Comparison of ENCODE assay signal across 9 cellular contexts in genomic region chr16:84650062-84650991, GRCh38. TPM values are rescaled to one million over a fixed set of nuclear protein-coding genes. Genes with fewer than 3 reads are reported as not detected.
DNase-seq lines count a peak whose midpoint lies in the region; ATAC-seq and TF ChIP-seq lines count a peak whose summit lies in the region.
"Had no signal": no experiment of that assay in that cellular context is flagged by ENCODE, and none has a peak within 500 bp of the region (broad histone marks: within the 10 kb centered on the region; RNA-seq: fewer than 3 reads in every experiment).

No MANE protein-coding gene starts in this region.

- intact Hi-C loops in Caco-2 (cut with micrococcal nuclease; ENCODE audit: unreplicated experiment) (no loop called here), Right ventricle myocardium superior (cut with DNase I) (no loop called here)

- H3K27me3 ChIP-seq in Caco-2 (replicated peaks; ENCODE audit: control insufficient read depth, insufficient read depth, low read length) = no peaks in the 10 kb centered on the region

- peaks cover 14% of the 10 kb centered on the region; the same call in 1 of the 2 replicates for H3K4me1 ChIP-seq in Caco-2

- no peaks in the 10 kb centered on the region for H3K9me3 ChIP-seq in Caco-2

- TF ChIP-seq CTCF in Caco-2 (IDR thresholded peaks at IDR 0.05; ENCODE audit: insufficient read depth in 1 of 2, low read depth in 1 of 2, low read length in 1 of 2, severe bottlenecking in 1 of 2, unreplicated experiment in 1 of 2) (no peak), neural crest cell (conservative IDR thresholded peaks at IDR 0.05) (no peak)

- H3K36me3 Mint-ChIP-seq in Caco-2 (ENCODE audit: insufficient read depth, unreplicated experiment) (peaks cover 36% of the 10 kb centered on the region), neural crest cell (ENCODE audit: low read depth) (no peaks in the 10 kb centered on the region)
- peaks cover 48% of the 10 kb centered on the region for H3K36me3 Mint-ChIP-seq in effector memory CD8-positive, alpha-beta T cell (ENCODE audit: insufficient read depth)

- H3K4me1 Mint-ChIP-seq in Caco-2 (ENCODE audit: low read depth, unreplicated experiment) (peaks cover 12% of the 10 kb centered on the region), neural crest cell (peaks cover 16% of the 10 kb centered on the region)
- peaks cover 34 to 35% of the 10 kb centered on the region in 2 donors for H3K4me1 Mint-ChIP-seq in effector memory CD8-positive, alpha-beta T cell (ENCODE audit: low read depth in 2 of 2)

- TSS peak; percentile 24 for BruUV-seq in Caco-2 (replicated peaks; lab: Mats Ljungman, UMichigan)

- ATAC-seq in effector memory CD8-positive, alpha-beta T cell (replicated peaks) = no peak
- ATAC-seq in GM21619 (IDR thresholded peaks at IDR 0.05; ENCODE audit: unreplicated experiment) (no peak), HG02840 (IDR thresholded peaks at IDR 0.05; ENCODE audit: low FRiP score, unreplicated experiment) (no peak), Right ventricle myocardium superior (ENCODE audit: poor library complexity) (no peak)

- H3K27me3 Mint-ChIP-seq in Caco-2 (ENCODE audit: insufficient read depth, unreplicated experiment) (peaks cover 2% of the 10 kb centered on the region), neural crest cell (ENCODE audit: low read depth) (peaks cover 10% of the 10 kb centered on the region)
- H3K27me3 Mint-ChIP-seq in effector memory CD8-positive, alpha-beta T cell = no peaks in the 10 kb centered on the region

- H3K9me3 Mint-ChIP-seq in Caco-2 (ENCODE audit: unreplicated experiment) (no peaks in the 10 kb centered on the region), neural crest cell (no peaks in the 10 kb centered on the region)
- no peaks in the 10 kb centered on the region for H3K9me3 Mint-ChIP-seq in effector memory CD8-positive, alpha-beta T cell

- peak overlapping the region; percentile 75 for H3K4me3 Mint-ChIP-seq in Caco-2 (ENCODE audit: unreplicated experiment)
- H3K4me3 Mint-ChIP-seq in effector memory CD8-positive, alpha-beta T cell = peak overlapping the region; percentile 81 to 85
- peak overlapping the region; percentile 78 for H3K4me3 Mint-ChIP-seq in neural crest cell

- H3K4me3 ChIP-seq in Caco-2 (ENCODE audit: low read depth, low read length) = no peak overlapping the region

- DNase-seq in Caco-2 (no peak), RKO (ENCODE audit: low spot score) (peak; percentile 62), neural crest cell (ENCODE audit: low read depth, low spot score) (no peak), CD1c-positive myeloid dendritic cell (ENCODE audit: extremely low spot score) (no peak), Right ventricle myocardium superior (no peak)
- DNase-seq in effector memory CD8-positive, alpha-beta T cell = no peak
- DNase-seq: MV-4-11 had no signal

- CTCF ChIA-PET in Caco-2 (lab: Charles Lee) = interaction anchor here (0.6 to 1.3 kb wide), 4 partner anchors 22 to 139 kb away, joined by 3 to 6 read pairs (median 4); no protein-coding TSS in a partner anchor

- H3K27ac Mint-ChIP-seq in Caco-2 (ENCODE audit: unreplicated experiment) (no peak overlapping the region), neural crest cell (ENCODE audit: unreplicated experiment) (no peak overlapping the region)
- H3K27ac Mint-ChIP-seq in effector memory CD8-positive, alpha-beta T cell = peak overlapping the region; percentile 78 to 87

- H3K36me3 ChIP-seq in Caco-2 (ENCODE audit: control insufficient read depth, insufficient read depth, low read length) = peaks cover 2% of the 10 kb centered on the region

- POLR2A ChIA-PET in Caco-2 (lab: Charles Lee) = no interaction called here

RNA-seq across cellular contexts. Expression of gene KLHL36, which starts 2.0 kb away (rescaled TPM):
- total RNA-seq in Caco-2 (2022) (67.6 and 70.2 TPM in 2 replicates), neural crest cell (25.4 and 26.2 TPM in 2 replicates), Right ventricle myocardium superior (66.1 TPM)

RNA-seq across cellular contexts. Expression of gene COTL1, which starts 32.4 kb away (rescaled TPM):
- 434 and 461 TPM in 2 replicates for total RNA-seq in Caco-2 (2022)
- total RNA-seq in neural crest cell = 346 and 357 TPM in 2 replicates
- total RNA-seq in Right ventricle myocardium superior = 14.4 TPM

RNA-seq across cellular contexts. Expression of gene USP10, which starts 49.5 kb away (rescaled TPM):
- total RNA-seq in Caco-2 (2022) (144 and 147 TPM in 2 replicates), neural crest cell (149 and 150 TPM in 2 replicates), Right ventricle myocardium superior (70.6 TPM)

Comparison
In these comparisons a context has a peak if more than half of its experiments do, and no peak if none do; other contexts are left out.
1. H3K27ac Mint-ChIP-seq: peak in effector memory CD8-positive, alpha-beta T cell (2 of 2); none in Caco-2 (single experiment) and neural crest cell (single experiment).
2. RNA of gene COTL1, which starts 32.4 kb away (total RNA-seq): 434 to 461 TPM in Caco-2 and 346 to 357 TPM in neural crest cell; 14.4 TPM in Right ventricle myocardium superior (single experiment); every median in the first group is over 10 times any median in the second.
3. Peak in every context shown above with its lines, with median percentiles within 50 percentile points of each other: H3K4me3 Mint-ChIP-seq.